ENCODE assay signal across 9 cellular contexts in genomic region chr21:45318556-45319341, GRCh38. TPM values are rescaled to one million over a fixed set of nuclear protein-coding genes. Genes with fewer than 3 reads are reported as not detected.
DNase-seq lines count a peak whose midpoint lies in the region; ATAC-seq and TF ChIP-seq lines count a peak whose summit lies in the region.
"Had no signal": no experiment of that assay in that cellular context is flagged by ENCODE, and none has a peak within 500 bp of the region (broad histone marks: within the 10 kb centered on the region; RNA-seq: fewer than 3 reads in every experiment).

No MANE protein-coding gene starts in this region.

- ATAC-seq in heart right ventricle (peak; percentile 73 to 89 (median 86)), GM18520 (IDR thresholded peaks at IDR 0.05; ENCODE audit: unreplicated experiment) (no peak)

- H3K36me3 ChIP-seq in WERI-Rb-1 (no peaks in the 10 kb centered on the region), heart right ventricle (no peaks in the 10 kb centered on the region)

- no peak overlapping the region for H3K27ac ChIP-seq in WERI-Rb-1
- H3K27ac ChIP-seq in heart right ventricle: peak overlapping the region; percentile 78 to 94 (median 85)

- H3K4me3 ChIP-seq in WERI-Rb-1 (ENCODE audit: low read depth, low read length) (no peak overlapping the region), heart right ventricle (no peak overlapping the region)

- H3K9me3 ChIP-seq in WERI-Rb-1 (ENCODE audit: severe bottlenecking) (no peaks in the 10 kb centered on the region), heart right ventricle (no peaks in the 10 kb centered on the region)

- 59 to 61% methylated on average over 22 of the region's 22 CpGs for WGBS in heart right ventricle, 2 donors

- intact Hi-C loops in heart right ventricle (cut with DNase I) (loop anchor here in 5 of 10 donors (1.0 to 5.0 kb wide), 4 partner anchors 34 to 46 kb away; no protein-coding TSS in a partner anchor), posterior cingulate gyrus (cut with DNase I) (no loop called here)

- H3K4me1 ChIP-seq in heart right ventricle: peaks cover 31 to 59% (median 45%) of the 10 kb centered on the region in 9 donors

- no peaks in the 10 kb centered on the region for H3K27me3 ChIP-seq in WERI-Rb-1 (ENCODE audit: insufficient read depth, low read depth, severe bottlenecking)
- no peaks in the 10 kb centered on the region for H3K27me3 ChIP-seq in heart right ventricle

- no peak for TF ChIP-seq CTCF in WERI-Rb-1 (IDR thresholded peaks at IDR 0.05; ENCODE audit: low read depth, low read length)
- TF ChIP-seq CTCF in heart right ventricle (IDR thresholded peaks at IDR 0.05): no peak

- peak; percentile 84 for DNase-seq in EH (ENCODE audit: low read depth)
- DNase-seq in WERI-Rb-1: peak; percentile 16
- peak; percentile 88 to 94 for DNase-seq in heart right ventricle
- peak in 6 of 10 donors; percentile 7 to 83 (median 39) for DNase-seq in posterior cingulate gyrus
- DNase-seq in NCI-H82 treated with DMSO at 0.1 percent for 48 hours (lab: John Stamatoyannopoulos, UW; ENCODE audit: unreplicated experiment): no peak
- DNase-seq in NCI-H1930 (lab: John Stamatoyannopoulos, UW): no peak
- DNase-seq in stimulated activated CD4-positive, alpha-beta T cell treated with anti-CD3 and anti-CD28 coated beads, Interleukin-15, amount 100 ng/mL, for 24 hours: no peak
- DNase-seq: NCI-H226 had no signal

RNA-seq across cellular contexts. Expression of gene POFUT2, which starts 31.1 kb away (rescaled TPM):
- 10 to 100 TPM; 12.7 to 20.4 (median 16.3) TPM for total RNA-seq in heart right ventricle
- 10 to 100 TPM; 18.9 to 20.6 TPM for polyA plus RNA-seq in heart right ventricle

Comparison
In these comparisons a context has a peak if more than half of its experiments do, and no peak if none do; other contexts are left out.
1. DNase-seq: peak in EH (single experiment), WERI-Rb-1 (single experiment), heart right ventricle (2 of 2) and posterior cingulate gyrus (6 of 10); none in NCI-H82 treated with DMSO at 0.1 percent for 48 hours (single experiment), NCI-H1930 (0 of 2) and stimulated activated CD4-positive, alpha-beta T cell treated with anti-CD3 and anti-CD28 coated beads, Interleukin-15, amount 100 ng/mL, for 24 hours (single experiment).